1 cellular context compared by ENCODE assay signal in genomic region chr3:47849186-47850061, GRCh38.
A peak's percentile ranks its signal among the peaks of the same experiment; 100 is the strongest.
TF ChIP-seq lines count a peak whose summit lies in the region.

No MANE protein-coding gene starts in this region.

TF ChIP-seq in HepG2, 621 proteins besides CTCF, POLR2A, EP300 and RAD21 (continues in another document):
- TF ChIP-seq FOXA1 (IDR thresholded peaks at IDR 0.05) (no peak), FOXA1 (CRISPR knock-in tag; IDR thresholded peaks at IDR 0.05) (0 out of 2 replicates have a peak, but pooled peaks have one; percentile 17), ZNF768 (CRISPR knock-in tag; IDR thresholded peaks at IDR 0.05) (no peak), MEF2D (CRISPR knock-in tag; IDR thresholded peaks at IDR 0.05) (no peak), NRL (CRISPR knock-in tag; IDR thresholded peaks at IDR 0.05; ENCODE audit: borderline replicate concordance) (peak; percentile 43; the same call in 1 of the 2 replicates), ZNF724P (CRISPR knock-in tag; IDR thresholded peaks at IDR 0.05; ENCODE audit: borderline replicate concordance) (no peak), FOXJ3 (CRISPR knock-in tag; IDR thresholded peaks at IDR 0.05; ENCODE audit: borderline replicate concordance) (no peak), ZBTB21 (CRISPR knock-in tag; IDR thresholded peaks at IDR 0.05) (no peak), NFE2L1 (CRISPR knock-in tag; IDR thresholded peaks at IDR 0.05; ENCODE audit: borderline replicate concordance) (no peak), ZNF34 (CRISPR knock-in tag; IDR thresholded peaks at IDR 0.05; ENCODE audit: borderline replicate concordance) (no peak), AGO2 (optimal IDR thresholded peaks at IDR 0.05; ENCODE audit: low read depth, low read length) (peak; percentile 96), ARID2 (CRISPR knock-in tag; IDR thresholded peaks at IDR 0.05; ENCODE audit: borderline replicate concordance) (no peak), ZNF138 (CRISPR knock-in tag; IDR thresholded peaks at IDR 0.05; ENCODE audit: low read depth) (no peak), RAD51 (IDR thresholded peaks at IDR 0.05; ENCODE audit: borderline replicate concordance) (no peak), FIP1L1 (IDR thresholded peaks at IDR 0.05; ENCODE audit: borderline replicate concordance, insufficient read depth, low read depth, low read length) (no peak), POLR2AphosphoS5 (IDR thresholded peaks at IDR 0.05; ENCODE audit: low read depth, low read length) (no peak; the same call in 1 of the 2 replicates), POLR2AphosphoS2 (IDR thresholded peaks at IDR 0.05; ENCODE audit: low read depth, low read length) (peak; percentile 22; the same call in 1 of the 2 replicates), ZNF101 (CRISPR knock-in tag; IDR thresholded peaks at IDR 0.05; ENCODE audit: borderline replicate concordance, low read depth) (no peak), PTBP1 (IDR thresholded peaks at IDR 0.05; ENCODE audit: low read depth, low read length, poor library complexity, severe bottlenecking) (no peak), ATF1 (CRISPR knock-in tag; IDR thresholded peaks at IDR 0.05) (no peak), ATF3 (CRISPR knock-in tag; IDR thresholded peaks at IDR 0.05) (no peak), ZNF430 (CRISPR knock-in tag; IDR thresholded peaks at IDR 0.05) (no peak), NBN (conservative IDR thresholded peaks at IDR 0.05) (no peak), KDM3A (CRISPR knock-in tag; IDR thresholded peaks at IDR 0.05; ENCODE audit: low read depth) (no peak), TRIM24 (CRISPR knock-in tag; IDR thresholded peaks at IDR 0.05) (no peak), ZNF160 (CRISPR knock-in tag; IDR thresholded peaks at IDR 0.05) (no peak), NFATC3 (CRISPR knock-in tag; IDR thresholded peaks at IDR 0.05) (no peak), NCOA1 (CRISPR knock-in tag; IDR thresholded peaks at IDR 0.05) (no peak), RNF219 (CRISPR knock-in tag; IDR thresholded peaks at IDR 0.05) (no peak), BCL3 (CRISPR knock-in tag; IDR thresholded peaks at IDR 0.05) (no peak), SIN3B (IDR thresholded peaks at IDR 0.05; ENCODE audit: low read length) (no peak), ZBED4 (CRISPR knock-in tag; IDR thresholded peaks at IDR 0.05; ENCODE audit: borderline replicate concordance) (no peak), RBM22 (optimal IDR thresholded peaks at IDR 0.05; ENCODE audit: low read length) (peak; percentile 94), ATF7-NPFF (CRISPR knock-in tag; IDR thresholded peaks at IDR 0.05; ENCODE audit: low read depth) (no peak), HNRNPLL (IDR thresholded peaks at IDR 0.05; ENCODE audit: low read depth, low read length, poor library complexity, severe bottlenecking) (peak; percentile 18), NFRKB (IDR thresholded peaks at IDR 0.05) (no peak), MTERF4 (CRISPR knock-in tag; IDR thresholded peaks at IDR 0.05) (no peak), PPARG (CRISPR knock-in tag; conservative IDR thresholded peaks at IDR 0.05) (no peak), TAF15 (IDR thresholded peaks at IDR 0.05; ENCODE audit: low read depth, low read length, poor library complexity, severe bottlenecking) (no peak), ZNF124 (CRISPR knock-in tag; IDR thresholded peaks at IDR 0.05) (no peak), ZNF660 (CRISPR knock-in tag; IDR thresholded peaks at IDR 0.05; ENCODE audit: borderline replicate concordance, low read depth) (no peak)
- TF ChIP-seq, protein P1, sequence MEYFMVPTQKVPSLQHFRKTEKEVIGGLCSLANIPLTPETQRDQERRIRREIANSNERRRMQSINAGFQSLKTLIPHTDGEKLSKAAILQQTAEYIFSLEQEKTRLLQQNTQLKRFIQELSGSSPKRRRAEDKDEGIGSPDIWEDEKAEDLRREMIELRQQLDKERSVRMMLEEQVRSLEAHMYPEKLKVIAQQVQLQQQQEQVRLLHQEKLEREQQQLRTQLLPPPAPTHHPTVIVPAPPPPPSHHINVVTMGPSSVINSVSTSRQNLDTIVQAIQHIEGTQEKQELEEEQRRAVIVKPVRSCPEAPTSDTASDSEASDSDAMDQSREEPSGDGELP (IDR thresholded peaks at IDR 0.05; ENCODE audit: borderline replicate concordance, low read depth): no peak
- TF ChIP-seq, protein P2, sequence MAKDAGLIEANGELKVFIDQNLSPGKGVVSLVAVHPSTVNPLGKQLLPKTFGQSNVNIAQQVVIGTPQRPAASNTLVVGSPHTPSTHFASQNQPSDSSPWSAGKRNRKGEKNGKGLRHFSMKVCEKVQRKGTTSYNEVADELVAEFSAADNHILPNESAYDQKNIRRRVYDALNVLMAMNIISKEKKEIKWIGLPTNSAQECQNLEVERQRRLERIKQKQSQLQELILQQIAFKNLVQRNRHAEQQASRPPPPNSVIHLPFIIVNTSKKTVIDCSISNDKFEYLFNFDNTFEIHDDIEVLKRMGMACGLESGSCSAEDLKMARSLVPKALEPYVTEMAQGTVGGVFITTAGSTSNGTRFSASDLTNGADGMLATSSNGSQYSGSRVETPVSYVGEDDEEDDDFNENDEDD (CRISPR knock-in tag; IDR thresholded peaks at IDR 0.05; ENCODE audit: borderline replicate concordance): no peak
- TF ChIP-seq, protein P3, sequence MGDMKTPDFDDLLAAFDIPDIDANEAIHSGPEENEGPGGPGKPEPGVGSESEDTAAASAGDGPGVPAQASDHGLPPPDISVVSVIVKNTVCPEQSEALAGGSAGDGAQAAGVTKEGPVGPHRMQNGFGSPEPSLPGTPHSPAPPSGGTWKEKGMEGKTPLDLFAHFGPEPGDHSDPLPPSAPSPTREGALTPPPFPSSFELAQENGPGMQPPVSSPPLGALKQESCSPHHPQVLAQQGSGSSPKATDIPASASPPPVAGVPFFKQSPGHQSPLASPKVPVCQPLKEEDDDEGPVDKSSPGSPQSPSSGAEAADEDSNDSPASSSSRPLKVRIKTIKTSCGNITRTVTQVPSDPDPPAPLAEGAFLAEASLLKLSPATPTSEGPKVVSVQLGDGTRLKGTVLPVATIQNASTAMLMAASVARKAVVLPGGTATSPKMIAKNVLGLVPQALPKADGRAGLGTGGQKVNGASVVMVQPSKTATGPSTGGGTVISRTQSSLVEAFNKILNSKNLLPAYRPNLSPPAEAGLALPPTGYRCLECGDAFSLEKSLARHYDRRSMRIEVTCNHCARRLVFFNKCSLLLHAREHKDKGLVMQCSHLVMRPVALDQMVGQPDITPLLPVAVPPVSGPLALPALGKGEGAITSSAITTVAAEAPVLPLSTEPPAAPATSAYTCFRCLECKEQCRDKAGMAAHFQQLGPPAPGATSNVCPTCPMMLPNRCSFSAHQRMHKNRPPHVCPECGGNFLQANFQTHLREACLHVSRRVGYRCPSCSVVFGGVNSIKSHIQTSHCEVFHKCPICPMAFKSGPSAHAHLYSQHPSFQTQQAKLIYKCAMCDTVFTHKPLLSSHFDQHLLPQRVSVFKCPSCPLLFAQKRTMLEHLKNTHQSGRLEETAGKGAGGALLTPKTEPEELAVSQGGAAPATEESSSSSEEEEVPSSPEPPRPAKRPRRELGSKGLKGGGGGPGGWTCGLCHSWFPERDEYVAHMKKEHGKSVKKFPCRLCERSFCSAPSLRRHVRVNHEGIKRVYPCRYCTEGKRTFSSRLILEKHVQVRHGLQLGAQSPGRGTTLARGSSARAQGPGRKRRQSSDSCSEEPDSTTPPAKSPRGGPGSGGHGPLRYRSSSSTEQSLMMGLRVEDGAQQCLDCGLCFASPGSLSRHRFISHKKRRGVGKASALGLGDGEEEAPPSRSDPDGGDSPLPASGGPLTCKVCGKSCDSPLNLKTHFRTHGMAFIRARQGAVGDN (CRISPR knock-in tag; IDR thresholded peaks at IDR 0.05): peak; percentile 22; the same call in 1 of the 2 replicates
- TF ChIP-seq, protein P4, sequence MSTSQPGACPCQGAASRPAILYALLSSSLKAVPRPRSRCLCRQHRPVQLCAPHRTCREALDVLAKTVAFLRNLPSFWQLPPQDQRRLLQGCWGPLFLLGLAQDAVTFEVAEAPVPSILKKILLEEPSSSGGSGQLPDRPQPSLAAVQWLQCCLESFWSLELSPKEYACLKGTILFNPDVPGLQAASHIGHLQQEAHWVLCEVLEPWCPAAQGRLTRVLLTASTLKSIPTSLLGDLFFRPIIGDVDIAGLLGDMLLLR (CRISPR knock-in tag; IDR thresholded peaks at IDR 0.05): peak; percentile 33; the same call in 1 of the 2 replicates
- TF ChIP-seq, protein P5, sequence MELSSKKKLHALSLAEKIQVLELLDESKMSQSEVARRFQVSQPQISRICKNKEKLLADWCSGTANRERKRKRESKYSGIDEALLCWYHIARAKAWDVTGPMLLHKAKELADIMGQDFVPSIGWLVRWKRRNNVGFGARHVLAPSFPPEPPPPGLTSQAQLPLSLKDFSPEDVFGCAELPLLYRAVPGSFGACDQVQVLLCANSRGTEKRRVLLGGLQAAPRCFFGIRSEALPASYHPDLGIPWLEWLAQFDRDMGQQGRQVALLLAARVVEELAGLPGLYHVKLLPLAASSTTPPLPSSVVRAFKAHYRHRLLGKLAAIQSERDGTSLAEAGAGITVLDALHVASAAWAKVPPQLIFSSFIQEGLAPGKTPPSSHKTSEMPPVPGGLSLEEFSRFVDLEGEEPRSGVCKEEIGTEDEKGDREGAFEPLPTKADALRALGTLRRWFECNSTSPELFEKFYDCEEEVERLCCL (CRISPR knock-in tag; IDR thresholded peaks at IDR 0.05; ENCODE audit: borderline replicate concordance): no peak
- TF ChIP-seq, protein P6, sequence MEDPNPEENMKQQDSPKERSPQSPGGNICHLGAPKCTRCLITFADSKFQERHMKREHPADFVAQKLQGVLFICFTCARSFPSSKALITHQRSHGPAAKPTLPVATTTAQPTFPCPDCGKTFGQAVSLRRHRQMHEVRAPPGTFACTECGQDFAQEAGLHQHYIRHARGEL (CRISPR knock-in tag; IDR thresholded peaks at IDR 0.05): no peak
- TF ChIP-seq, protein P7, sequence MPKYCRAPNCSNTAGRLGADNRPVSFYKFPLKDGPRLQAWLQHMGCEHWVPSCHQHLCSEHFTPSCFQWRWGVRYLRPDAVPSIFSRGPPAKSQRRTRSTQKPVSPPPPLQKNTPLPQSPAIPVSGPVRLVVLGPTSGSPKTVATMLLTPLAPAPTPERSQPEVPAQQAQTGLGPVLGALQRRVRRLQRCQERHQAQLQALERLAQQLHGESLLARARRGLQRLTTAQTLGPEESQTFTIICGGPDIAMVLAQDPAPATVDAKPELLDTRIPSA (CRISPR knock-in tag; IDR thresholded peaks at IDR 0.05; ENCODE audit: borderline replicate concordance): no peak
- TF ChIP-seq, protein P8, sequence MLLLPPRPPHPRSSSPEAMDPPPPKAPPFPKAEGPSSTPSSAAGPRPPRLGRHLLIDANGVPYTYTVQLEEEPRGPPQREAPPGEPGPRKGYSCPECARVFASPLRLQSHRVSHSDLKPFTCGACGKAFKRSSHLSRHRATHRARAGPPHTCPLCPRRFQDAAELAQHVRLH (CRISPR knock-in tag; IDR thresholded peaks at IDR 0.05; ENCODE audit: borderline replicate concordance, low read depth): no peak
